Comparison of ENCODE assay signal across 22 cellular contexts in genomic region chr22:41772645-41773044, GRCh38. TPM values are rescaled to one million over a fixed set of nuclear protein-coding genes. Genes with fewer than 3 reads are reported as not detected.
DNase-seq lines count a peak whose midpoint lies in the region; ATAC-seq and TF ChIP-seq lines count a peak whose summit lies in the region.
"Had no signal": no experiment of that assay in that cellular context is flagged by ENCODE, and none has a peak within 500 bp of the region (broad histone marks: within the 10 kb centered on the region; RNA-seq: fewer than 3 reads in every experiment).

No MANE protein-coding gene starts in this region.

- no peak overlapping the region for H3K4me3 ChIP-seq in mammary epithelial cell (replicated peaks in 1 of 3; ENCODE audit: insufficient read depth in 1 of 3, low read depth in 2 of 3, low read length in 3 of 3)
- H3K4me3 ChIP-seq in transverse colon: no peak overlapping the region
- H3K4me3 ChIP-seq: heart right ventricle, right lobe of liver, testis had no signal

- CTCF ChIA-PET in mammary epithelial cell (lab: Charles Lee; ENCODE audit: low non-redundant PET): no interaction called here

- ATAC-seq in left colon: peak; percentile 69
- ATAC-seq: CD8-positive, alpha-beta T cell; heart right ventricle; stimulated activated memory B cell treated with anti-CD40 and anti-IgM and Interleukin-4, amounts not matched to agents 10 μg/mL and 1 μg/mL and 100 μg/mL, for 72 hours had no signal

- H2AFZ ChIP-seq in mammary epithelial cell (ENCODE audit: low read depth, low read length): no peak overlapping the region

- in situ Hi-C loops in mammary epithelial cell (cut with MboI; ENCODE audit: low sequenced_read_pairs in 2 of 2) (no loop called here), transverse colon (cut with MboI; ENCODE audit: low pct_ligation_motif_present in 1 of 4, low pct_unique_long_range_greater_than_20kb in 1 of 4, low sequenced_read_pairs in 3 of 4) (no loop called here)

- TF ChIP-seq CTCF in mammary epithelial cell (conservative IDR thresholded peaks at IDR 0.05 in 1 of 2, IDR thresholded peaks at IDR 0.05 in 1 of 2; ENCODE audit: extremely low read depth in 1 of 2, insufficient read depth in 1 of 2, low read depth in 1 of 2, low read length in 2 of 2) (no peak), transverse colon (IDR thresholded peaks at IDR 0.05) (no peak)

- H3K27ac ChIP-seq in mammary epithelial cell (ENCODE audit: insufficient read depth, low read depth, low read length): peak overlapping the region; percentile 10
- no peak overlapping the region for H3K27ac ChIP-seq in transverse colon
- H3K27ac ChIP-seq: heart right ventricle, right lobe of liver, testis had no signal

- no peaks in the 10 kb centered on the region for H3K79me2 ChIP-seq in mammary epithelial cell (ENCODE audit: insufficient read depth, low read length)

- H4K20me1 ChIP-seq in mammary epithelial cell (ENCODE audit: insufficient read depth, low read length): no peaks in the 10 kb centered on the region

- peak; percentile 56 for DNase-seq in EL
- peak; percentile 65 for DNase-seq in M059J (ENCODE audit: low read depth)
- peak; percentile 52 for DNase-seq in mammary epithelial cell
- DNase-seq in left colon: no peak
- DNase-seq in NOMO-1 (lab: John Stamatoyannopoulos, UW; ENCODE audit: unreplicated experiment in 2 of 2): no peak
- DNase-seq in activated effector memory CD4-positive, alpha-beta T cell treated with Interleukin-2 at 50 U/mL for 16 hours: no peak
- DNase-seq in HCEC 1CT: no peak
- DNase-seq in transverse colon: no peak
- DNase-seq: activated CD4-positive, alpha-beta T cell treated with anti-CD3 and anti-CD28 coated beads for 48 hours; activated CD8-positive, alpha-beta memory T cell treated with anti-CD3 and anti-CD28 coated beads, Interleukin-2, amount 50 U/mL, for 4 hours; activated naive CD4-positive, alpha-beta T cell treated with Interleukin-2 at 50 U/mL for 16 hours; aorta; CD8-positive, alpha-beta T cell; DND-41; effector memory CD4-positive, alpha-beta T cell; heart right ventricle; immature natural killer cell; NCI-H187; occipital lobe; right lobe of liver; testis had no signal

- intact Hi-C loops in mammary epithelial cell (cut with micrococcal nuclease): no loop called here
- intact Hi-C loops in left colon (cut with DNase I, micrococcal nuclease): no loop called here
- intact Hi-C loops in transverse colon (cut with DNase I; ENCODE audit: low total_unique reads): no loop called here

- no peak overlapping the region for H3K4me2 ChIP-seq in mammary epithelial cell (ENCODE audit: insufficient read depth, low read depth, low read length)

- no peak overlapping the region for H3K9ac ChIP-seq in mammary epithelial cell (ENCODE audit: insufficient read depth, low read length)

- peaks cover 25% of the 10 kb centered on the region for H3K4me1 ChIP-seq in mammary epithelial cell (ENCODE audit: insufficient read depth, low read length)
- H3K4me1 ChIP-seq in transverse colon: no peaks in the 10 kb centered on the region
- H3K4me1 ChIP-seq: right lobe of liver, testis had no signal

- no peak for TF ChIP-seq EP300 in transverse colon (IDR thresholded peaks at IDR 0.05; ENCODE audit: low read depth)

- H3K36me3 ChIP-seq in mammary epithelial cell (ENCODE audit: insufficient read depth, low read length) (no peaks in the 10 kb centered on the region), transverse colon (no peaks in the 10 kb centered on the region)
- H3K36me3 ChIP-seq: heart right ventricle, right lobe of liver had no signal

- no peaks in the 10 kb centered on the region for H3K9me3 ChIP-seq in mammary epithelial cell (replicated peaks; ENCODE audit: insufficient read depth, low read length)
- H3K9me3 ChIP-seq in transverse colon: no peaks in the 10 kb centered on the region
- H3K9me3 ChIP-seq: heart right ventricle, right lobe of liver, testis had no signal

- no peaks in the 10 kb centered on the region for H3K27me3 ChIP-seq in mammary epithelial cell (ENCODE audit: insufficient read depth, low read length)
- no peaks in the 10 kb centered on the region for H3K27me3 ChIP-seq in transverse colon
- H3K27me3 ChIP-seq: right lobe of liver, testis had no signal

- dilution Hi-C loops in mammary epithelial cell (cut with HindIII; ENCODE audit: low sequenced_read_pairs): no loop called here

- no peak for TF ChIP-seq POLR2A in transverse colon (IDR thresholded peaks at IDR 0.05)

- BruUV-seq in mammary epithelial cell (replicated peaks; lab: Mats Ljungman, UMichigan): no TSS peak

RNA-seq across cellular contexts. Expression of gene CCDC134, which starts 27.8 kb away (rescaled TPM):
- 10.3 and 12.0 TPM in 2 replicates for total RNA-seq in M059J (2014; rRNA removed; shearing (Covaris generic))
- total RNA-seq in mammary epithelial cell (10 to 100 TPM in 1 of 2 donors, 1 to 10 TPM in 1; 9.4 to 10.5 TPM), left colon (10 to 100 TPM in 1 of 2 donors, 1 to 10 TPM in 1; 8.8 to 11.0 TPM), transverse colon (1 to 10 TPM in 2 of 4 donors, not detected in 2; 5.9 to 9.8 TPM)
- polyA plus RNA-seq in mammary epithelial cell: 7.3 TPM
- 3.7 TPM for polyA minus RNA-seq in mammary epithelial cell

Comparison
In these comparisons a context has a peak if more than half of its experiments do, and no peak if none do; other contexts are left out.
1. DNase-seq: peak in EL (single experiment), M059J (single experiment) and mammary epithelial cell (single experiment); none in left colon (0 of 2), NOMO-1 (0 of 2), activated effector memory CD4-positive, alpha-beta T cell treated with Interleukin-2 at 50 U/mL for 16 hours (single experiment), HCEC 1CT (single experiment) and transverse colon (single experiment).